ENCODE assay signal across 1 cellular context in the genomic region with DNA sequence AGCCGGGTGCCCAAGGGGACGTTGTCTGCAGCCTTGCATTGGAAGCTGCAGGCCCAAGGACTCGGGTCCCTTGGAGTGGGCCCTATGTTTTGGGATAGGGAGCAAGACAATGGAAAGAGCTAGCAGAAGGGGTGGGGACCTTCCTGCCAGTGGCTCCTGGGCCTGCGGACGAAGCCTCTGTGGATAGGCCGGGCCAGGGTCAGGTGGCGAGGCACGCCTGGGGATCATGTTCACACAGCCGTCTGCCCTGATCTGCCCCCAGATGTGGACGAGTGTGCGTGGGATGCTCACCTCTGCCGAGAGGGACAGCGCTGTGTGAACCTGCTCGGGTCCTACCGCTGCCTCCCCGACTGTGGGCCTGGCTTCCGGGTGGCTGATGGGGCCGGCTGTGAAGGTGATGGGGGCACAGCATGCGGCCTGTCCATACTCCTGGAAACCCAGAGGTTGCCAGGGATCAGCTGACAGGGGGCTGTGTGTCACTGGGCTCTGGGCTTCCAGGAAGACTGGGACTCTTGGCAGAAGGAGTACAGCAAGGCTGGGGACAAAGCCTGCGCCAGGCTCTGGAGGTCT.
TF ChIP-seq lines count a peak whose summit lies in the region.

No MANE protein-coding gene starts in this region.

TF ChIP-seq in K562, 482 proteins besides CTCF, POLR2A, EP300 and RAD21:
- TF ChIP-seq SAFB2 (IDR thresholded peaks at IDR 0.05; ENCODE audit: borderline replicate concordance, low read depth, low read length, severe bottlenecking) (no peak), CREM (IDR thresholded peaks at IDR 0.05; ENCODE audit: low read depth) (no peak), STAT6 (CRISPR knock-in tag; IDR thresholded peaks at IDR 0.05) (no peak), XRCC4 (IDR thresholded peaks at IDR 0.05; ENCODE audit: extremely low read depth, insufficient read depth, insufficient read length) (no peak), ZNF778 (CRISPR knock-in tag; IDR thresholded peaks at IDR 0.05) (no peak), ZNF146 (CRISPR knock-in tag; IDR thresholded peaks at IDR 0.05; ENCODE audit: unreplicated experiment) (no peak), ZNF354B (CRISPR knock-in tag; IDR thresholded peaks at IDR 0.05) (no peak), KLF10 (CRISPR knock-in tag; IDR thresholded peaks at IDR 0.05) (no peak), RBFOX2 (IDR thresholded peaks at IDR 0.05; ENCODE audit: low read depth, low read length) (no peak), CUX1 (CRISPR knock-in tag; IDR thresholded peaks at IDR 0.05) (no peak), GABPA (tag; conservative IDR thresholded peaks at IDR 0.05; ENCODE audit: low read depth) (no peak), SPI1 (IDR thresholded peaks at IDR 0.05; ENCODE audit: borderline replicate concordance, low read depth, low read length) (no peak), TCF3 (CRISPR knock-in tag; IDR thresholded peaks at IDR 0.05) (no peak), POLR2B (IDR thresholded peaks at IDR 0.05; ENCODE audit: low read depth, partially characterized antibody) (no peak)
- TF ChIP-seq, protein P1, sequence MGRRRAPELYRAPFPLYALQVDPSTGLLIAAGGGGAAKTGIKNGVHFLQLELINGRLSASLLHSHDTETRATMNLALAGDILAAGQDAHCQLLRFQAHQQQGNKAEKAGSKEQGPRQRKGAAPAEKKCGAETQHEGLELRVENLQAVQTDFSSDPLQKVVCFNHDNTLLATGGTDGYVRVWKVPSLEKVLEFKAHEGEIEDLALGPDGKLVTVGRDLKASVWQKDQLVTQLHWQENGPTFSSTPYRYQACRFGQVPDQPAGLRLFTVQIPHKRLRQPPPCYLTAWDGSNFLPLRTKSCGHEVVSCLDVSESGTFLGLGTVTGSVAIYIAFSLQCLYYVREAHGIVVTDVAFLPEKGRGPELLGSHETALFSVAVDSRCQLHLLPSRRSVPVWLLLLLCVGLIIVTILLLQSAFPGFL (CRISPR knock-in tag; IDR thresholded peaks at IDR 0.05), result no peak
